Comparison of ENCODE assay signal across 8 cellular contexts in the genomic region with DNA sequence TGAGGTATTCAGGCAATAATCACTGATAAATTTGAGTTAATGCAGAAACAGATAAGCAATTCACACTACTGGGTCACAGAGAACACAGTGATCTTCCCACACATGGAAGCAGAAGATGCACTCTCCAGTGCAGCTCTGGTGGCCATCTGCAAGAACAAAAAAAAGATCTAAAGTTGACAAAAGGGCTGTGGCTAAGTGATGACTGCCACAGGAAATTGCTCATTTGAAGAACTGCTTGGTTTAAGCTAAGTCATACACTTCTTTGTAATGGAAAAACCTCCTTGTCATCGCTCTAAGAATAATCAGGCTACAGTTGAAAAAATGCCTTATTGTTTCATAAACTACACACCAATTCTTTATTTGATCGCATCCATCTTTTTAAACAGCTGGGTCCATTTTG.
DNase-seq lines count a peak whose midpoint lies in the region; ATAC-seq and TF ChIP-seq lines count a peak whose summit lies in the region.

No MANE protein-coding gene starts in this region.

- ATAC-seq in HG02981 (IDR thresholded peaks at IDR 0.05; ENCODE audit: unreplicated experiment): peak; percentile 66
- no peak for ATAC-seq in GM19023 (IDR thresholded peaks at IDR 0.05; ENCODE audit: unreplicated experiment)

- no peak for TF ChIP-seq CTCF in choroid plexus epithelial cell (conservative IDR thresholded peaks at IDR 0.05; ENCODE audit: low read depth, low read length)

- no peak overlapping the region for H3K4me3 ChIP-seq in choroid plexus epithelial cell (ENCODE audit: low read depth, low read length)

- peak in 2 of 3 experiments; percentile 3 to 18 for DNase-seq in activated CD8-positive, alpha-beta memory T cell treated with anti-CD3 and anti-CD28 coated beads for 48 hours (ENCODE audit: low read depth in 2 of 3, low spot score in 2 of 3)
- no peak for DNase-seq in activated CD8-positive, alpha-beta memory T cell treated with anti-CD3 and anti-CD28 coated beads for 24 hours
- DNase-seq in SIG-M5 (lab: John Stamatoyannopoulos, UW): peak; percentile 93
- peak; percentile 50 for DNase-seq in choroid plexus epithelial cell (ENCODE audit: low read depth)
- peak; percentile 13 to 31 (median 16) for DNase-seq in stimulated activated CD4-positive, alpha-beta T cell treated with anti-CD3 and anti-CD28 coated beads, Interleukin-12 subunit alpha, Interleukin-12 subunit beta, amount 100 ng/mL, for 48 hours (ENCODE audit: low read depth in 2 of 3, low spot score in 1 of 3)
- no peak for DNase-seq in mesenteric fat pad (ENCODE audit: low spot score)

Comparison
In these comparisons a context has a peak if more than half of its experiments do, and no peak if none do; other contexts are left out.
1. DNase-seq: peak in activated CD8-positive, alpha-beta memory T cell treated with anti-CD3 and anti-CD28 coated beads for 48 hours (2 of 3), SIG-M5 (single experiment), choroid plexus epithelial cell (single experiment) and stimulated activated CD4-positive, alpha-beta T cell treated with anti-CD3 and anti-CD28 coated beads, Interleukin-12 subunit alpha, Interleukin-12 subunit beta, amount 100 ng/mL, for 48 hours (3 of 3); none in activated CD8-positive, alpha-beta memory T cell treated with anti-CD3 and anti-CD28 coated beads for 24 hours (single experiment) and mesenteric fat pad (single experiment).